6 cellular contexts compared by ENCODE assay signal in genomic region chr12:114012744-114013431, GRCh38.
"Had no signal": no experiment of that assay in that cellular context is flagged by ENCODE, and none has a peak within 500 bp of the region (broad histone marks: within the 10 kb centered on the region; RNA-seq: fewer than 3 reads in every experiment).

No MANE protein-coding gene starts in this region.

- H3K27ac Mint-ChIP-seq: GM23338 had no signal

- DNase-seq: H9, HCEC 1CT, IMR-90, KBM-7 had no signal

- H3K27ac ChIP-seq: HL-60 had no signal

- H3K4me3 ChIP-seq: GM23338 had no signal

- H3K4me3 Mint-ChIP-seq: GM23338, H9 had no signal
